In genomic region chr3:59877679-59878427, GRCh38 we compare ENCODE assay signal across 29 cellular contexts.
DNase-seq lines count a peak whose midpoint lies in the region; ATAC-seq and TF ChIP-seq lines count a peak whose summit lies in the region.
"Had no signal": no experiment of that assay in that cellular context is flagged by ENCODE, and none has a peak within 500 bp of the region (broad histone marks: within the 10 kb centered on the region; RNA-seq: fewer than 3 reads in every experiment).

No MANE protein-coding gene starts in this region.

- intact Hi-C loops in IMR-90 (cut with micrococcal nuclease) (no loop called here), mucosa of descending colon (cut with DNase I, micrococcal nuclease) (no loop called here)

- H3K18ac ChIP-seq in IMR-90 (ENCODE audit: low read depth, low read length), result no peak overlapping the region

- dilution Hi-C loops in IMR-90 (cut with HindIII; ENCODE audit: low sequenced_read_pairs, unreplicated experiment), result no loop called here

- no peak for ATAC-seq in IMR-90 (ENCODE audit: low read depth)
- peak; percentile 61 for ATAC-seq in mucosa of descending colon
- ATAC-seq in stimulated activated memory B cell treated with anti-CD40 and anti-IgM and Interleukin-4, amounts not matched to agents 10 μg/mL and 1 μg/mL and 100 μg/mL, for 72 hours, result no peak
- ATAC-seq in GM19035 (IDR thresholded peaks at IDR 0.05; ENCODE audit: unreplicated experiment), result no peak
- ATAC-seq: activated CD8-positive, alpha-beta memory T cell treated with anti-CD3 and anti-CD28 coated beads, Interleukin-2, amount 10 ng/mL, durations not matched to agents 7 days and 5 days; esophagus mucosa; gastroesophageal sphincter; Panc1 had no signal

- H3K4ac ChIP-seq in IMR-90 (ENCODE audit: low read depth, low read length), result no peak overlapping the region

- H3K4me3 Mint-ChIP-seq in stimulated activated memory B cell treated with anti-CD40 and anti-IgM and Interleukin-4, amounts not matched to agents 10 μg/mL and 1 μg/mL and 100 μg/mL, for 72 hours, result no peak overlapping the region
- H3K4me3 Mint-ChIP-seq: activated CD8-positive, alpha-beta memory T cell treated with anti-CD3 and anti-CD28 coated beads, Interleukin-2, amount 10 ng/mL, durations not matched to agents 7 days and 5 days; CD4-positive, alpha-beta T cell; IgD-negative memory B cell had no signal

- DNase-seq in IMR-90 (peak; percentile 8), RWPE1 (ENCODE audit: low spot score) (peak; percentile 26), choroid plexus epithelial cell (ENCODE audit: low read depth) (peak; percentile 12), mucosa of descending colon (no peak), 8988T (no peak)
- DNase-seq in central memory CD4-positive, alpha-beta T cell, result no peak
- DNase-seq: activated CD4-positive, alpha-beta T cell treated with anti-CD3 and anti-CD28 coated beads for 4 hours; activated CD8-positive, alpha-beta memory T cell treated with anti-CD3 and anti-CD28 coated beads, Interleukin-2, amount 10 ng/mL, durations not matched to agents 7 days and 5 days; CD4-positive, alpha-beta T cell; colonic mucosa; DMS 273 treated with DMSO at 0.1 percent for 48 hours; effector memory CD4-positive, alpha-beta T cell; hypothalamus; islet precursor cell; MG63; NCI-H1436 treated with DMSO at 0.1 percent for 48 hours; NCI-H510A; SJCRH30; T-helper 2 cell; upper lobe of left lung had no signal

- no peak overlapping the region for H4K8ac ChIP-seq in IMR-90 (ENCODE audit: low read depth in 2 of 2, low read length in 2 of 2)

- H3K27ac Mint-ChIP-seq in stimulated activated memory B cell treated with anti-CD40 and anti-IgM and Interleukin-4, amounts not matched to agents 10 μg/mL and 1 μg/mL and 100 μg/mL, for 72 hours, result no peak overlapping the region
- H3K27ac Mint-ChIP-seq: activated CD8-positive, alpha-beta memory T cell treated with anti-CD3 and anti-CD28 coated beads, Interleukin-2, amount 10 ng/mL, durations not matched to agents 7 days and 5 days; activated naive CD4-positive, alpha-beta T cell treated with anti-CD3 and anti-CD28 coated beads, Interleukin-2, amount 50 U/mL, for 72 hours; IgD-negative memory B cell; progenitor cell of endocrine pancreas had no signal

- no peak overlapping the region for H4K91ac ChIP-seq in IMR-90 (ENCODE audit: insufficient read depth, low read depth, low read length)

- CTCF ChIA-PET in IMR-90 (lab: Yijun Ruan, JAX) (no interaction called here), RWPE1 (lab: Yijun Ruan, JAX) (interaction anchor here (0.6 kb wide), 1 partner anchor 377 kb away, joined by 3 read pairs; no protein-coding TSS in a partner anchor)

- no peak overlapping the region for H3K56ac ChIP-seq in IMR-90 (ENCODE audit: extremely low read depth, insufficient read depth, low read length)

- no peaks in the 10 kb centered on the region for H3K9me3 Mint-ChIP-seq in stimulated activated memory B cell treated with anti-CD40 and anti-IgM and Interleukin-4, amounts not matched to agents 10 μg/mL and 1 μg/mL and 100 μg/mL, for 72 hours
- H3K9me3 Mint-ChIP-seq: CD4-positive, alpha-beta T cell; IgD-negative memory B cell had no signal

- H2AFZ ChIP-seq in IMR-90 (replicated peaks; ENCODE audit: low read length, poor library complexity), result no peak overlapping the region

- peaks cover 22% of the 10 kb centered on the region for H3K4me1 Mint-ChIP-seq in stimulated activated memory B cell treated with anti-CD40 and anti-IgM and Interleukin-4, amounts not matched to agents 10 μg/mL and 1 μg/mL and 100 μg/mL, for 72 hours
- H3K4me1 Mint-ChIP-seq: activated CD8-positive, alpha-beta memory T cell treated with anti-CD3 and anti-CD28 coated beads, Interleukin-2, amount 10 ng/mL, durations not matched to agents 7 days and 5 days had no signal

- H4K20me1 ChIP-seq in IMR-90 (ENCODE audit: insufficient read depth, low read length), result no peaks in the 10 kb centered on the region

- H4K5ac ChIP-seq in IMR-90 (ENCODE audit: low read depth, low read length), result no peak overlapping the region

- H3K79me1 ChIP-seq in IMR-90 (ENCODE audit: low read depth in 1 of 2, low read length in 2 of 2), result no peaks in the 10 kb centered on the region

- H2BK5ac ChIP-seq in IMR-90 (ENCODE audit: low read depth, low read length, poor library complexity, severe bottlenecking), result no peak overlapping the region

- no peak overlapping the region for H2AK5ac ChIP-seq in IMR-90 (ENCODE audit: low read depth, low read length)

- no peaks in the 10 kb centered on the region for H3K4me1 ChIP-seq in IMR-90 (ENCODE audit: control insufficient read depth, insufficient read depth, low read length)
- no peaks in the 10 kb centered on the region for H3K4me1 ChIP-seq in mucosa of descending colon (ENCODE audit: low read depth)
- H3K4me1 ChIP-seq: ascending aorta, colonic mucosa, gastroesophageal sphincter, SJCRH30, upper lobe of left lung had no signal

- H3K27ac ChIP-seq in IMR-90 (ENCODE audit: insufficient read depth, low read length) (no peak overlapping the region), RWPE1 (no peak overlapping the region)
- H3K27ac ChIP-seq: ascending aorta, colonic mucosa, gastroesophageal sphincter, SJCRH30, upper lobe of left lung had no signal

- WGBS in IMR-90 (ENCODE audit: extremely low coverage in 2 of 2, insufficient read length in 1 of 2), 2 experiments, result no CpG with 5 or more reads among the region's 2 CpGs

- no peak overlapping the region for H3K4me2 ChIP-seq in IMR-90 (ENCODE audit: low read depth, low read length)

- TF ChIP-seq RAD21 in IMR-90 (IDR thresholded peaks at IDR 0.05; ENCODE audit: low read length), result no peak

- H3K4me3 ChIP-seq in IMR-90 (ENCODE audit: insufficient read depth, low read depth, low read length) (no peak overlapping the region), choroid plexus epithelial cell (ENCODE audit: low read depth, low read length) (no peak overlapping the region), mucosa of descending colon (no peak overlapping the region)
- H3K4me3 ChIP-seq: ascending aorta, colonic mucosa, gastroesophageal sphincter, MG63, SJCRH30, upper lobe of left lung had no signal

- POLR2A ChIA-PET in IMR-90 (lab: Charles Lee; ENCODE audit: unreplicated experiment), result no interaction called here
- POLR2A ChIA-PET in RWPE1 (lab: Yijun Ruan, JAX; ENCODE audit: low non-redundant PET), result no interaction called here

- H2BK20ac ChIP-seq in IMR-90 (ENCODE audit: low read depth, low read length), result no peak overlapping the region

- H3K36me3 ChIP-seq in IMR-90 (ENCODE audit: control insufficient read depth, insufficient read depth, low read length) (no peaks in the 10 kb centered on the region), mucosa of descending colon (ENCODE audit: low read depth) (no peaks in the 10 kb centered on the region)
- H3K36me3 ChIP-seq: ascending aorta, colonic mucosa, gastroesophageal sphincter, MG63, SJCRH30, upper lobe of left lung had no signal

- no peaks in the 10 kb centered on the region for H3K9me1 ChIP-seq in IMR-90 (ENCODE audit: insufficient read depth, low read length)

- no peak for TF ChIP-seq POLR2A in IMR-90 (IDR thresholded peaks at IDR 0.05; ENCODE audit: low read depth, low read length)

- BruUV-seq in IMR-90 (replicated peaks; lab: Mats Ljungman, UMichigan), result no TSS peak

- no peak overlapping the region for H2BK120ac ChIP-seq in IMR-90 (ENCODE audit: low read depth, low read length)

- H2AK9ac ChIP-seq in IMR-90 (replicated peaks; ENCODE audit: low read depth, low read length, poor library complexity), result no peak overlapping the region

- no peak overlapping the region for H2BK15ac ChIP-seq in IMR-90 (ENCODE audit: low read depth, low read length)

- H3K14ac ChIP-seq in IMR-90 (replicated peaks; ENCODE audit: low read depth, low read length), result no peak overlapping the region

- no peaks in the 10 kb centered on the region for H3K9me3 ChIP-seq in IMR-90 (ENCODE audit: control insufficient read depth, insufficient read depth, low read length)
- H3K9me3 ChIP-seq in mucosa of descending colon, result no peaks in the 10 kb centered on the region
- H3K9me3 ChIP-seq: ascending aorta, colonic mucosa, gastroesophageal sphincter, MG63, SJCRH30, upper lobe of left lung had no signal

- TF ChIP-seq CTCF in IMR-90 (conservative IDR thresholded peaks at IDR 0.05; ENCODE audit: low read depth, low read length), result no peak
- TF ChIP-seq CTCF in RWPE1 (conservative IDR thresholded peaks at IDR 0.05; ENCODE audit: low read depth), result no peak
- no peak for TF ChIP-seq CTCF in choroid plexus epithelial cell (conservative IDR thresholded peaks at IDR 0.05; ENCODE audit: low read depth, low read length)
- no peak for TF ChIP-seq CTCF in mucosa of descending colon (IDR thresholded peaks at IDR 0.05)

- peaks cover 9% of the 10 kb centered on the region for H3K27me3 ChIP-seq in IMR-90 (ENCODE audit: control insufficient read depth, insufficient read depth, low read length)
- H3K27me3 ChIP-seq: ascending aorta, colonic mucosa, gastroesophageal sphincter, MG63, SJCRH30, upper lobe of left lung had no signal

- no peak overlapping the region for H3K9ac ChIP-seq in IMR-90 (ENCODE audit: low read depth, low read length)

- in situ Hi-C loops in IMR-90 (cut with MboI; ENCODE audit: low sequenced_read_pairs), result no loop called here

- H3K36me3 Mint-ChIP-seq in stimulated activated memory B cell treated with anti-CD40 and anti-IgM and Interleukin-4, amounts not matched to agents 10 μg/mL and 1 μg/mL and 100 μg/mL, for 72 hours, result peaks cover 4% of the 10 kb centered on the region
- H3K36me3 Mint-ChIP-seq: activated CD8-positive, alpha-beta memory T cell treated with anti-CD3 and anti-CD28 coated beads, Interleukin-2, amount 10 ng/mL, durations not matched to agents 7 days and 5 days; IgD-negative memory B cell had no signal

- H3K27me3 Mint-ChIP-seq in stimulated activated memory B cell treated with anti-CD40 and anti-IgM and Interleukin-4, amounts not matched to agents 10 μg/mL and 1 μg/mL and 100 μg/mL, for 72 hours, result no peaks in the 10 kb centered on the region
- H3K27me3 Mint-ChIP-seq: activated CD8-positive, alpha-beta memory T cell treated with anti-CD3 and anti-CD28 coated beads, Interleukin-2, amount 10 ng/mL, durations not matched to agents 7 days and 5 days; CD4-positive, alpha-beta T cell; progenitor cell of endocrine pancreas had no signal

- no peak overlapping the region for H3K23ac ChIP-seq in IMR-90 (ENCODE audit: low read depth, low read length)

TF ChIP-seq in IMR-90, 13 proteins besides CTCF, POLR2A, EP300 and RAD21 (continues in another document):
- TF ChIP-seq CEBPB (IDR thresholded peaks at IDR 0.05; ENCODE audit: low read depth, low read length) (no peak), SMC3 (IDR thresholded peaks at IDR 0.05; ENCODE audit: low read depth, low read length) (no peak), CHD1 (IDR thresholded peaks at IDR 0.05; ENCODE audit: low read depth, low read length) (no peak), RFX5 (IDR thresholded peaks at IDR 0.05; ENCODE audit: low read depth, low read length) (no peak)

Comparison
In these comparisons a context has a peak if more than half of its experiments do, and no peak if none do; other contexts are left out.
1. DNase-seq: peak in IMR-90 (single experiment), RWPE1 (single experiment) and choroid plexus epithelial cell (single experiment); none in mucosa of descending colon (0 of 3), 8988T (single experiment) and central memory CD4-positive, alpha-beta T cell (single experiment).